Comparison of ENCODE assay signal across 1 cellular context in the genomic region with DNA sequence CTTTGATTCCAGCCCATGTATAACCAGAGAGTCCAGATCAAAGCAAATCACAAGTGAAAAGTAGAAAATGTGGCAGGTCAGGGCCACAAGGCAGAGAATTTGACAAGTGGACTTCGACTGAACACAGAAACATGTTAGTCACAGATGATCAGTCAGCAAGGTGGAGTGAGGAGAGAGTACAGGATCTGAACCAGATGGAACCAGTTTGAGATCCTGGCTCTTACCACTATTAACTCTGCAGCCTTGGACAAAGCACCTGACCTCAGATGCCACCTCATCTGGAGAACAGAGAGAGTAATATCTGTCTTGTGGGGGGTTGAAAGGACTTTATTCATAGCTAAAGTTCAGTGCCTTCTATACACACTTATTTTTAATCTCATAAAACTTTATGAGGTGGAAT.
TF ChIP-seq lines count a peak whose summit lies in the region.

No MANE protein-coding gene starts in this region.

TF ChIP-seq in GM12878, 131 proteins besides CTCF, POLR2A, EP300 and RAD21:
- peak; percentile 47 for TF ChIP-seq JUNB (IDR thresholded peaks at IDR 0.05)
- TF ChIP-seq, protein P1, sequence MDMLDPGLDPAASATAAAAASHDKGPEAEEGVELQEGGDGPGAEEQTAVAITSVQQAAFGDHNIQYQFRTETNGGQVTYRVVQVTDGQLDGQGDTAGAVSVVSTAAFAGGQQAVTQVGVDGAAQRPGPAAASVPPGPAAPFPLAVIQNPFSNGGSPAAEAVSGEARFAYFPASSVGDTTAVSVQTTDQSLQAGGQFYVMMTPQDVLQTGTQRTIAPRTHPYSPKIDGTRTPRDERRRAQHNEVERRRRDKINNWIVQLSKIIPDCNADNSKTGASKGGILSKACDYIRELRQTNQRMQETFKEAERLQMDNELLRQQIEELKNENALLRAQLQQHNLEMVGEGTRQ (IDR thresholded peaks at IDR 0.05; ENCODE audit: borderline replicate concordance, low read depth, low read length), result no peak
